14 cellular contexts compared by ENCODE assay signal in genomic region chr7:2193120-2193519, GRCh38. TPM values are rescaled to one million over a fixed set of nuclear protein-coding genes. Genes with fewer than 3 reads are reported as not detected.
DNase-seq lines count a peak whose midpoint lies in the region; ATAC-seq lines count a peak whose summit lies in the region.
"Had no signal": no experiment of that assay in that cellular context is flagged by ENCODE, and none has a peak within 500 bp of the region (broad histone marks: within the 10 kb centered on the region; RNA-seq: fewer than 3 reads in every experiment).

No MANE protein-coding gene starts in this region.

- no peak overlapping the region for H3K27ac ChIP-seq in mesendoderm (ENCODE audit: low read depth, low read length)
- H3K27ac ChIP-seq: spleen had no signal

- no peak overlapping the region for H3K4ac ChIP-seq in mesendoderm (ENCODE audit: low read depth, low read length)

- H3K79me2 ChIP-seq in mesendoderm (ENCODE audit: control insufficient read depth, insufficient read depth, low read length) = no peaks in the 10 kb centered on the region

- no peak overlapping the region for H3K9ac ChIP-seq in mesendoderm (ENCODE audit: low read length)

- H4K8ac ChIP-seq in mesendoderm (ENCODE audit: low read depth, low read length) = no peak overlapping the region

- DNase-seq in COLO668 (lab: John Stamatoyannopoulos, UW; ENCODE audit: unreplicated experiment) (peak; percentile 97), NCI-H1105 (lab: John Stamatoyannopoulos, UW) (peak; percentile 83), NCI-H510A treated with DMSO at 0.1 percent for 48 hours (lab: John Stamatoyannopoulos, UW) (peak; percentile 99), mesenteric fat pad (ENCODE audit: low spot score) (peak; percentile 82), mesendoderm (no peak), left colon (no peak), A172 (ENCODE audit: low spot score) (no peak)
- DNase-seq in activated CD4-positive, alpha-beta T cell treated with anti-CD3 and anti-CD28 coated beads, Interleukin-2, amount 50 U/mL, for 4 hours = no peak
- DNase-seq: activated CD8-positive, alpha-beta T cell treated with anti-CD3 and anti-CD28 coated beads, Interleukin-2, amount 10 ng/mL, durations not matched to agents 7 days and 5 days; activated gamma-delta T cell; effector memory CD8-positive, alpha-beta T cell; foreskin fibroblast; NCI-H82 had no signal

- no peak for ATAC-seq in left colon
- ATAC-seq: activated CD8-positive, alpha-beta T cell treated with anti-CD3 and anti-CD28 coated beads, Interleukin-2, amount 10 ng/mL, durations not matched to agents 7 days and 5 days; effector memory CD8-positive, alpha-beta T cell had no signal

- H2BK120ac ChIP-seq in mesendoderm (ENCODE audit: low read depth, low read length) = no peak overlapping the region

- no peak overlapping the region for H2BK15ac ChIP-seq in mesendoderm (replicated peaks; ENCODE audit: low read depth)

- intact Hi-C loops in left colon (cut with DNase I, micrococcal nuclease) = no loop called here

- whole genome bisulfite sequencing in mesendoderm (ENCODE audit: extremely low coverage, insufficient coverage, low lambda C conversion rate) = no CpG with 5 or more reads among the region's 15 CpGs

- peaks cover 6% of the 10 kb centered on the region for H3K79me1 ChIP-seq in mesendoderm (ENCODE audit: low read length)

- no peak overlapping the region for H3K56ac ChIP-seq in mesendoderm (ENCODE audit: low read length)

- no peak overlapping the region for H3K4me2 ChIP-seq in mesendoderm (ENCODE audit: low read length)

- no peak overlapping the region for H3K4me3 ChIP-seq in mesendoderm (ENCODE audit: low read length)
- H3K4me3 ChIP-seq: spleen had no signal

- no peak overlapping the region for H4K5ac ChIP-seq in mesendoderm (ENCODE audit: low read length)

- peaks cover 6% of the 10 kb centered on the region for H3K36me3 ChIP-seq in mesendoderm (ENCODE audit: control insufficient read depth, insufficient read depth, low read length)

- H3K27me3 ChIP-seq in mesendoderm (ENCODE audit: insufficient read depth, low read length, poor library complexity) = no peaks in the 10 kb centered on the region
- H3K27me3 ChIP-seq: spleen had no signal

- H2AK5ac ChIP-seq in mesendoderm (ENCODE audit: low read length) = no peak overlapping the region

- H2BK5ac ChIP-seq in mesendoderm (ENCODE audit: low read length) = no peak overlapping the region

- H3K18ac ChIP-seq in mesendoderm (ENCODE audit: low read length) = no peak overlapping the region

- no peak overlapping the region for H3K23ac ChIP-seq in mesendoderm (ENCODE audit: low read length)

- no peaks in the 10 kb centered on the region for H3K4me1 ChIP-seq in mesendoderm (ENCODE audit: control insufficient read depth, low read depth, low read length)
- H3K4me1 ChIP-seq: spleen had no signal

RNA-seq across cellular contexts. Expression of gene MAD1L1, which starts 39.6 kb away (rescaled TPM):
- total RNA-seq in mesenteric fat pad (32.2 TPM), left colon (10 to 100 TPM; 22.1 to 28.2 TPM)
- polyA plus RNA-seq in mesendoderm (2013, experiment 1 of 2) = 19.5 TPM
- 20.8 TPM for polyA plus RNA-seq in mesendoderm (2013, experiment 2 of 2)
- 70.3 and 127 TPM in 2 replicates for total RNA-seq in A172 (2014; rRNA removed; shearing (Covaris generic))

RNA-seq across cellular contexts. Expression of gene MRM2, which starts 48.9 kb away (rescaled TPM):
- 19.7 TPM for total RNA-seq in mesenteric fat pad
- 34.2 TPM for polyA plus RNA-seq in mesendoderm (2013, experiment 1 of 2)
- 35.2 TPM for polyA plus RNA-seq in mesendoderm (2013, experiment 2 of 2)
- total RNA-seq in left colon = 10 to 100 TPM; 15.0 to 15.6 TPM
- total RNA-seq in A172 (2014; rRNA removed; shearing (Covaris generic)) = 62.2 TPM in 2 replicates

RNA-seq across cellular contexts. Expression of gene NUDT1, which starts 48.9 kb away (rescaled TPM):
- total RNA-seq in mesenteric fat pad (16.3 TPM), left colon (10 to 100 TPM in 1 of 2 donors, 1 to 10 TPM in 1; 8.1 to 10.3 TPM)
- 53.8 TPM for polyA plus RNA-seq in mesendoderm (2013, experiment 1 of 2)
- polyA plus RNA-seq in mesendoderm (2013, experiment 2 of 2) = 54.9 TPM
- 94.5 and 112 TPM in 2 replicates for total RNA-seq in A172 (2014; rRNA removed; shearing (Covaris generic))

Comparison
In these comparisons a context has a peak if more than half of its experiments do, and no peak if none do; other contexts are left out.
1. DNase-seq: peak in COLO668 (single experiment), NCI-H1105 (single experiment), NCI-H510A treated with DMSO at 0.1 percent for 48 hours (single experiment) and mesenteric fat pad (single experiment); none in mesendoderm (single experiment), left colon (0 of 2), activated CD4-positive, alpha-beta T cell treated with anti-CD3 and anti-CD28 coated beads, Interleukin-2, amount 50 U/mL, for 4 hours (0 of 2) and A172 (single experiment).